ENCODE assay signal across 26 cellular contexts in genomic region chr3:171960159-171960558, GRCh38.
DNase-seq lines count a peak whose midpoint lies in the region; ATAC-seq, FAIRE-seq and TF ChIP-seq lines count a peak whose summit lies in the region.
"Had no signal": no experiment of that assay in that cellular context is flagged by ENCODE, and none has a peak within 500 bp of the region (broad histone marks: within the 10 kb centered on the region; RNA-seq: fewer than 3 reads in every experiment).

No MANE protein-coding gene starts in this region.

- in situ Hi-C loops in K562 (cut with MboI), result no loop called here

- 54% methylated on average over 4 of the region's 4 CpGs for WGBS in K562 (ENCODE audit: insufficient coverage, low coverage, missing lambda C conversion rate)

- peaks cover 11 to 49% of the 10 kb centered on the region in 2 experiments; a peak in 4 of 5 replicates for H3K4me1 ChIP-seq in K562 (replicated peaks in 1 of 2; ENCODE audit: control insufficient read depth in 2 of 2, insufficient read depth in 2 of 2, low read length in 2 of 2)
- peaks cover 0 to 17% of the 10 kb centered on the region in 2 donors for H3K4me1 ChIP-seq in left lung
- no peaks in the 10 kb centered on the region for H3K4me1 ChIP-seq in upper lobe of right lung
- H3K4me1 ChIP-seq: vagina had no signal

- TF ChIP-seq CTCF in CD14-positive monocyte (IDR thresholded peaks at IDR 0.05), result no peak
- no peak for TF ChIP-seq CTCF in K562 (IDR thresholded peaks at IDR 0.05 in 2 of 3, conservative IDR thresholded peaks at IDR 0.05 in 1 of 3; ENCODE audit: insufficient read depth in 2 of 3, low read depth in 1 of 3, low read length in 3 of 3)
- no peak for TF ChIP-seq CTCF in natural killer cell (IDR thresholded peaks at IDR 0.05)
- no peak for TF ChIP-seq CTCF in left lung (IDR thresholded peaks at IDR 0.05)
- no peak for TF ChIP-seq CTCF in upper lobe of right lung (IDR thresholded peaks at IDR 0.05)

- H3K9me3 Mint-ChIP-seq in CD14-positive monocyte (peaks cover 0 to 2% (median 0%) of the 10 kb centered on the region in 7 donors), natural killer cell (no peaks in the 10 kb centered on the region)
- H3K9me3 Mint-ChIP-seq: activated B cell treated with CpG ODN at 0.5 μM for 24 hours; T-helper 2 cell treated with Interferon-gamma antibody and Interleukin-4, amounts not matched to agents 5 μg/mL and 100 μg/mL, for 36 hours had no signal

- H3K27me3 Mint-ChIP-seq in CD14-positive monocyte (ENCODE audit: low read depth in 3 of 3) (peaks cover 0 to 3% (median 0%) of the 10 kb centered on the region in 3 donors), natural killer cell (ENCODE audit: low read depth in 2 of 2) (peaks cover 0 to 2% of the 10 kb centered on the region in 2 donors)

- no peaks in the 10 kb centered on the region for H3K36me3 Mint-ChIP-seq in CD14-positive monocyte
- H3K36me3 Mint-ChIP-seq in natural killer cell, result no peaks in the 10 kb centered on the region

- H3K4me1 Mint-ChIP-seq in CD14-positive monocyte (peaks cover 33% of the 10 kb centered on the region), natural killer cell (peaks cover 21% of the 10 kb centered on the region in 2 donors)
- H3K4me1 Mint-ChIP-seq: activated B cell treated with CpG ODN at 0.5 μM for 24 hours had no signal

- POLR2A ChIA-PET in K562 (lab: Yijun Ruan, JAX), result interaction anchor here (0.6 to 1.4 kb wide), 4 partner anchors 10 to 210 kb away, joined by 3 to 4 read pairs (median 3); partner anchors contain the start of gene FNDC3B

- no peaks in the 10 kb centered on the region for H3K9me1 ChIP-seq in K562 (ENCODE audit: control insufficient read depth, insufficient read depth, low read length)

- intact Hi-C loops in CD14-positive monocyte (cut with micrococcal nuclease) (no loop called here), K562 (cut with micrococcal nuclease) (loop anchor here (5.0 kb wide), 1 partner anchor 148 kb away; the partner anchor contains the start of gene PLD1), natural killer cell (cut with micrococcal nuclease) (no loop called here), left lung (cut with DNase I) (no loop called here), posterior cingulate gyrus (cut with DNase I) (no loop called here), upper lobe of right lung (cut with DNase I) (no loop called here)

- H3K36me3 ChIP-seq in K562 (ENCODE audit: control insufficient read depth, insufficient read depth, low read length), result no peaks in the 10 kb centered on the region
- no peaks in the 10 kb centered on the region for H3K36me3 ChIP-seq in left lung
- no peaks in the 10 kb centered on the region for H3K36me3 ChIP-seq in upper lobe of right lung
- H3K36me3 ChIP-seq: BLaER1 treated with 17β-estradiol and CSF1 and Interleukin-3, amounts not matched to agents 10 nM and 100 nM; vagina had no signal

- H3K27me3 ChIP-seq in K562 (ENCODE audit: control insufficient read depth in 2 of 2, insufficient read depth in 2 of 2, low read length in 2 of 2) (no peaks in the 10 kb centered on the region), left lung (no peaks in the 10 kb centered on the region), upper lobe of right lung (no peaks in the 10 kb centered on the region)
- H3K27me3 ChIP-seq: BLaER1 treated with 17β-estradiol and CSF1 and Interleukin-3, amounts not matched to agents 10 nM and 100 nM; vagina had no signal

- peak overlapping the region; percentile 88 for H2AFZ ChIP-seq in K562 (ENCODE audit: low read depth, low read length)

- H3K4me2 ChIP-seq in K562 (ENCODE audit: insufficient read depth, low read length), result peak overlapping the region; percentile 68; the same call in 1 of the 2 replicates

- no peaks in the 10 kb centered on the region for H3K79me2 ChIP-seq in K562 (ENCODE audit: control insufficient read depth, insufficient read depth, low read length)

- peak; percentile 19 for ATAC-seq in K562
- ATAC-seq in natural killer cell, result no peak
- ATAC-seq in left lung, result no peak
- no peak for ATAC-seq in upper lobe of right lung
- ATAC-seq: activated CD8-positive, alpha-beta T cell treated with anti-CD3 and anti-CD28 coated beads, Interleukin-2, amount 10 ng/mL, durations not matched to agents 7 days and 5 days; left cardiac atrium had no signal

- no TSS peak for BruUV-seq in K562 (replicated peaks; lab: Mats Ljungman, UMichigan)

- no peak for TF ChIP-seq POLR2A in K562 (conservative IDR thresholded peaks at IDR 0.05)

- no peaks in the 10 kb centered on the region for H4K20me1 ChIP-seq in K562 (replicated peaks; ENCODE audit: control insufficient read depth, insufficient read depth, low read length)
- H4K20me1 ChIP-seq: BLaER1 treated with 17β-estradiol and CSF1 and Interleukin-3, amounts not matched to agents 10 nM and 100 nM had no signal

- H3K4me3 Mint-ChIP-seq in CD14-positive monocyte, result peak overlapping the region in 1 of 2 donors; percentile 67
- peak overlapping the region; percentile 57 for H3K4me3 Mint-ChIP-seq in natural killer cell
- H3K4me3 Mint-ChIP-seq: activated B cell treated with CpG ODN at 0.5 μM for 24 hours; activated CD8-positive, alpha-beta T cell treated with anti-CD3 and anti-CD28 coated beads, Interleukin-2, amount 10 ng/mL, durations not matched to agents 7 days and 5 days; T-helper 2 cell treated with Interferon-gamma antibody and Interleukin-4, amounts not matched to agents 5 μg/mL and 100 μg/mL, for 36 hours had no signal

- peak overlapping the region; percentile 20 to 76; a peak in 3 of 4 replicates for H3K9ac ChIP-seq in K562 (ENCODE audit: insufficient read depth in 1 of 2, low read depth in 2 of 2, low read length in 2 of 2)
- H3K9ac ChIP-seq: BLaER1 treated with 17β-estradiol and CSF1 and Interleukin-3, amounts not matched to agents 10 nM and 100 nM had no signal

- DNase-seq in CD14-positive monocyte (ENCODE audit: low spot score), result no peak
- DNase-seq in NCI-H69 (lab: John Stamatoyannopoulos, UW), result peak; percentile 37
- no peak for DNase-seq in K562 (ENCODE audit: extremely low read depth in 1 of 4, low spot score in 3 of 4)
- no peak for DNase-seq in natural killer cell
- DNase-seq in cerebellar cortex (ENCODE audit: low spot score), result no peak
- no peak for DNase-seq in left lung
- no peak for DNase-seq in posterior cingulate gyrus
- no peak for DNase-seq in upper lobe of right lung
- DNase-seq: activated B cell treated with CpG ODN at 0.5 μM for 24 hours; activated naive CD4-positive, alpha-beta T cell treated with anti-CD3 and anti-CD28 coated beads, Interleukin-2, amount 50 U/mL, for 16 hours; activated T-cell treated with anti-CD3 and anti-CD28 coated beads, Interleukin-2, amount 50 U/mL, for 1 hour; glutamatergic neuron; HCEC 1CT; Kasumi-1; left cardiac atrium; NCI-H1436 treated with DMSO at 0.1 percent for 48 hours; NCI-H748 treated with DMSO at 0.1 percent for 48 hours; retina; stimulated activated CD4-positive, alpha-beta T cell treated with anti-CD3 and anti-CD28 coated beads, Interleukin-12 subunit alpha, Interleukin-12 subunit beta, amount 100 ng/mL, for 4 hours; substantia nigra had no signal

- H3K27ac ChIP-seq in K562 (ENCODE audit: extremely low read depth, low read depth, low read length) (peak overlapping the region; percentile 82), left lung (no peak overlapping the region), upper lobe of right lung (no peak overlapping the region)
- H3K27ac ChIP-seq: SK-N-MC, vagina had no signal

- no peak for TF ChIP-seq EP300 in K562 (IDR thresholded peaks at IDR 0.05; ENCODE audit: low read length)

- no peak for FAIRE-seq in K562 (lab: Jason Lieb, UNC)
- FAIRE-seq: astrocyte had no signal

- TF ChIP-seq RAD21 in K562 (CRISPR knock-in tag; conservative IDR thresholded peaks at IDR 0.05 in 1 of 2, IDR thresholded peaks at IDR 0.05 in 1 of 2), result no peak

- CTCF ChIA-PET in K562 (lab: Yijun Ruan, JAX; ENCODE audit: low intra/inter-chr PET ratio), result interaction anchor here (0.6 kb wide), 1 partner anchor 90 kb away, joined by 4 read pairs; no protein-coding TSS in a partner anchor

- peak overlapping the region; percentile 2 to 91 (median 83) for H3K27ac Mint-ChIP-seq in CD14-positive monocyte
- peak overlapping the region in 1 of 2 donors; percentile 39 for H3K27ac Mint-ChIP-seq in natural killer cell
- H3K27ac Mint-ChIP-seq: activated B cell treated with CpG ODN at 0.5 μM for 24 hours; activated CD8-positive, alpha-beta T cell treated with anti-CD3 and anti-CD28 coated beads, Interleukin-2, amount 10 ng/mL, durations not matched to agents 7 days and 5 days; T-helper 2 cell treated with Interferon-gamma antibody and Interleukin-4, amounts not matched to agents 5 μg/mL and 100 μg/mL, for 36 hours had no signal

- H3K4me3 ChIP-seq in K562, result no peak overlapping the region
- H3K4me3 ChIP-seq in left lung, result no peak overlapping the region
- no peak overlapping the region for H3K4me3 ChIP-seq in upper lobe of right lung
- H3K4me3 ChIP-seq: BLaER1 treated with 17β-estradiol and CSF1 and Interleukin-3, amounts not matched to agents 10 nM and 100 nM; SK-N-MC; vagina had no signal

- no peaks in the 10 kb centered on the region for H3K9me3 ChIP-seq in K562 (replicated peaks; ENCODE audit: control insufficient read depth, insufficient read depth, low read depth, low read length)
- no peaks in the 10 kb centered on the region for H3K9me3 ChIP-seq in left lung
- no peaks in the 10 kb centered on the region for H3K9me3 ChIP-seq in upper lobe of right lung
- H3K9me3 ChIP-seq: vagina had no signal

TF ChIP-seq in K562, 482 proteins besides CTCF, POLR2A, EP300 and RAD21 (continues in another document):
- TF ChIP-seq BHLHE40 (IDR thresholded peaks at IDR 0.05; ENCODE audit: low read length), result no peak
- no peak for TF ChIP-seq SRSF1 (IDR thresholded peaks at IDR 0.05; ENCODE audit: low read depth, low read length)
- no peak for TF ChIP-seq ZNF41 (CRISPR knock-in tag; conservative IDR thresholded peaks at IDR 0.05)
- no peak for TF ChIP-seq PYGO2 (tag; IDR thresholded peaks at IDR 0.05)
- TF ChIP-seq NRF1 (conservative IDR thresholded peaks at IDR 0.05 in 1 of 2, IDR thresholded peaks at IDR 0.05 in 1 of 2), result no peak
- no peak for TF ChIP-seq RBM39 (optimal IDR thresholded peaks at IDR 0.05; ENCODE audit: low read depth, low read length)
- TF ChIP-seq ZNF766 (CRISPR knock-in tag; conservative IDR thresholded peaks at IDR 0.05), result no peak
- TF ChIP-seq ZNF445 (CRISPR knock-in tag; IDR thresholded peaks at IDR 0.05; ENCODE audit: low read depth), result no peak
- TF ChIP-seq EP400 (IDR thresholded peaks at IDR 0.05), result no peak
- TF ChIP-seq CEBPG (CRISPR knock-in tag; IDR thresholded peaks at IDR 0.05), result no peak
- no peak for TF ChIP-seq CEBPG (tag; conservative IDR thresholded peaks at IDR 0.05 in 1 of 2, IDR thresholded peaks at IDR 0.05 in 1 of 2)
- TF ChIP-seq MEIS2 (IDR thresholded peaks at IDR 0.05; ENCODE audit: partially characterized antibody), result no peak
- TF ChIP-seq HNRNPH1 (optimal IDR thresholded peaks at IDR 0.05; ENCODE audit: low read depth, low read length), result no peak
- no peak for TF ChIP-seq TGIF2 (CRISPR knock-in tag; IDR thresholded peaks at IDR 0.05)
- TF ChIP-seq ZNF253 (CRISPR knock-in tag; conservative IDR thresholded peaks at IDR 0.05), result no peak
